ENCODE assay signal across 8 cellular contexts in the genomic region with DNA sequence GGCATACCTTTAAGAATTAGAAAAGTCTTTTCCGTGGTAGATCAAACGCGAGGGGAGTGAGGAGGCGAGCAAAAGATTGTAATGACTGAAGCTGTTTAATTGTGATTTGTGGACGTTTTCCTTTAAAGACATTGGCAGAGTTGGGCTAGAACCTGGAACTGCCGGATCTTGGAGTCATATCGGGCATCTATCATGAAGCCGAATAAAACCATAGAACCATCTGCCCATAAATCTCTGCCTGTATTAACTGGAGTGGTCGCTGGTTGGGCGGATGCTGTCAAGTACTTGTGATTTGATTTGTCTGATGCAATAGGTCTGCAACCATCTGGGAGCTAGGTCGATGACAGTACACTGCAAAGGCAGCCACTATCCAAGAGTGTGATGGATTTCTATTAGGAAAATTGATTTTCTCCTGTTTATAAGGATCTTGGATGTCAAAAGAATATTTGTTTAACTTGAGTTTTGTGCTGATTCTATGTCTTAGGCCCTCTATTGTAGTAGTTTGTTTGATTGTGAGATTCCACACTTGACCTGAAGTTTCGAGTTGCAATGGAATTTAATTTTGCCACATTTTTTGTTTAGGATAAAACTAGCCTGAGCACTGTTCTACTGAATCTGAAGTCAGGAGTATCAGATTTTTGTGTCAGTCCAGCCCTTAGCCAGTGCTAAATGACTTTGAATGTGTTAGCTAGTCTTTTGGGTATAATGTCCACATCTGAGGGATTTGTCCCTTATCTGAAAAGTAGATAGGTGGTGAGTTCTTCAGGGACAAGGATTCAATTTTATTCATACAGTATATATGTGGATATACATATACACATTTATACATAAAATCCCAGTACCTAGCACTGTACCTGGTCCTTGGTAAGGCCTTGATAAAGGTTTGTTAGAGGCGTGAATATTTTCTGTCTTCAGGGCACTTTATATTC. TPM values are rescaled to one million over a fixed set of nuclear protein-coding genes. Genes with fewer than 3 reads are reported as not detected.
DNase-seq lines count a peak whose midpoint lies in the region; ATAC-seq and TF ChIP-seq lines count a peak whose summit lies in the region.

No MANE protein-coding gene starts in this region.

- H3K4ac ChIP-seq in H9 (ENCODE audit: low read depth, low read length): no peak overlapping the region

- H3K27ac Mint-ChIP-seq in H9: peak overlapping the region; percentile 90 to 97 (median 90); a peak in 5 of 7 replicates
- H3K27ac Mint-ChIP-seq in activated CD4-positive, alpha-beta memory T cell treated with anti-CD3 and anti-CD28 coated beads, Interleukin-2, amount 10 ng/mL, durations not matched to agents 7 days and 5 days: peak overlapping the region; percentile 87

- CTCF ChIA-PET in BJ (lab: Yijun Ruan, JAX): interaction anchor here (1.0 to 7.1 kb wide), 4 partner anchors 15 to 183 kb away, joined by 3 to 48 read pairs (median 4); a partner anchor contains a TSS
- CTCF ChIA-PET in activated CD4-positive, alpha-beta memory T cell treated with anti-CD3 and anti-CD28 coated beads, Interleukin-2, amount 10 ng/mL, durations not matched to agents 7 days and 5 days (lab: Charles Lee): interaction anchor here (0.8 to 2.1 kb wide), 10 partner anchors 14 to 425 kb away, joined by 3 to 8 read pairs (median 4); a partner anchor contains a TSS

- no peak overlapping the region for H2BK120ac ChIP-seq in H9 (ENCODE audit: low read depth, low read length, poor library complexity, severe bottlenecking)

- peaks cover 8% of the 10 kb centered on the region for H3K23me2 ChIP-seq in H9 (ENCODE audit: insufficient read length, low read depth, low read length, poor library complexity, severe bottlenecking)

- H3T11ph ChIP-seq in H9 (ENCODE audit: low read length): no peak overlapping the region

- no peaks in the 10 kb centered on the region for H4K20me1 ChIP-seq in H9 (ENCODE audit: control insufficient read depth, insufficient read depth, insufficient read length)

- H3K27ac ChIP-seq in H9 (ENCODE audit: insufficient read length, low read depth, low read length) (no peak overlapping the region), muscle layer of colon (ENCODE audit: low read depth, low read length) (peak overlapping the region; percentile 85), thoracic aorta (peak overlapping the region; percentile 90 to 93)

- no peak overlapping the region for H3K18ac ChIP-seq in H9 (ENCODE audit: insufficient read length, low read depth, low read length)

- no peak for ATAC-seq in thoracic aorta (ENCODE audit: insufficient number of reproducible peaks, low FRiP score, low read depth)
- no peak for ATAC-seq in HG02840 (IDR thresholded peaks at IDR 0.05; ENCODE audit: low FRiP score, unreplicated experiment)

- DNase-seq in BJ (ENCODE audit: low read depth) (peak; percentile 74), H9 (no peak), NCI-H345 treated with DMSO at 0.1 percent for 48 hours (lab: John Stamatoyannopoulos, UW; ENCODE audit: unreplicated experiment) (peak; percentile 39), epithelial cell of esophagus (ENCODE audit: low read depth) (peak; percentile 88), thoracic aorta (ENCODE audit: low spot score) (no peak)
- DNase-seq in activated CD4-positive, alpha-beta memory T cell treated with anti-CD3 and anti-CD28 coated beads, Interleukin-2, amount 10 ng/mL, durations not matched to agents 7 days and 5 days: peak; percentile 63

- H3K4me1 ChIP-seq in H9 (ENCODE audit: insufficient read depth, low read length) (peaks cover 2% of the 10 kb centered on the region; the same call in 1 of the 2 replicates), muscle layer of colon (ENCODE audit: insufficient read depth, low read length) (peaks cover 24% of the 10 kb centered on the region), thoracic aorta (ENCODE audit: control insufficient read depth in 1 of 2, low read depth in 2 of 2) (peaks cover 18 to 38% of the 10 kb centered on the region in 2 donors)

- no peak overlapping the region for H4K8ac ChIP-seq in H9 (replicated peaks; ENCODE audit: insufficient read length, low read depth, low read length)

- H2BK5ac ChIP-seq in H9 (ENCODE audit: insufficient read length, low read length): no peak overlapping the region

- H4K5ac ChIP-seq in H9 (ENCODE audit: insufficient read length, low read depth, low read length): no peak overlapping the region

- no peak overlapping the region for H3K23ac ChIP-seq in H9 (ENCODE audit: insufficient read length, low read depth, low read length)

- H2BK15ac ChIP-seq in H9 (ENCODE audit: low read depth, low read length): no peak overlapping the region

- no peak overlapping the region for H3K14ac ChIP-seq in H9 (ENCODE audit: insufficient read depth, low read length)

- H2AFZ ChIP-seq in H9 (ENCODE audit: low read length): no peak overlapping the region

- peak overlapping the region; percentile 99 for H3K4me2 ChIP-seq in H9 (ENCODE audit: insufficient read depth, insufficient read length, low read length)

- peaks cover 12 to 35% (median 25%) of the 10 kb centered on the region in 3 experiments for H3K36me3 Mint-ChIP-seq in H9 (ENCODE audit: insufficient read depth in 1 of 3, low read depth in 3 of 3)
- peaks cover 47% of the 10 kb centered on the region for H3K36me3 Mint-ChIP-seq in activated CD4-positive, alpha-beta memory T cell treated with anti-CD3 and anti-CD28 coated beads, Interleukin-2, amount 10 ng/mL, durations not matched to agents 7 days and 5 days (ENCODE audit: low read depth)

- POLR2A ChIA-PET in BJ (lab: Charles Lee): interaction anchor here (1.2 kb wide), 1 partner anchor 17 kb away, joined by 3 read pairs; no protein-coding TSS in a partner anchor
- POLR2A ChIA-PET in activated CD4-positive, alpha-beta memory T cell treated with anti-CD3 and anti-CD28 coated beads, Interleukin-2, amount 10 ng/mL, durations not matched to agents 7 days and 5 days (lab: Charles Lee): interaction anchor here (0.8 to 4.2 kb wide), 19 partner anchors 9 to 334 kb away, joined by 3 to 28 read pairs (median 5); a partner anchor contains a TSS

- H3K4me1 Mint-ChIP-seq in H9: peaks cover 21 to 22% of the 10 kb centered on the region in 2 experiments
- H3K4me1 Mint-ChIP-seq in activated CD4-positive, alpha-beta memory T cell treated with anti-CD3 and anti-CD28 coated beads, Interleukin-2, amount 10 ng/mL, durations not matched to agents 7 days and 5 days: peaks cover 36% of the 10 kb centered on the region

- H3K4me3 ChIP-seq in BJ (ENCODE audit: low read depth, low read length) (peak overlapping the region; percentile 66), epithelial cell of esophagus (ENCODE audit: low read length) (peak overlapping the region; percentile 87), muscle layer of colon (ENCODE audit: low read depth in 1 of 2, low read length in 2 of 2) (peak overlapping the region; percentile 97 to 100), thoracic aorta (peak overlapping the region; percentile 99)

- H3K27me3 ChIP-seq in BJ (ENCODE audit: control insufficient read depth, insufficient read depth, low read length) (no peaks in the 10 kb centered on the region), H9 (ENCODE audit: insufficient read depth, low read length) (no peaks in the 10 kb centered on the region), muscle layer of colon (ENCODE audit: control insufficient read depth in 1 of 2, insufficient read depth in 2 of 2, low read length in 2 of 2) (no peaks in the 10 kb centered on the region), thoracic aorta (replicated peaks; ENCODE audit: insufficient read depth) (no peaks in the 10 kb centered on the region)

- H3K9me3 ChIP-seq in H9 (ENCODE audit: control insufficient read depth, low read depth, low read length): no peaks in the 10 kb centered on the region
- H3K9me3 ChIP-seq in muscle layer of colon (ENCODE audit: low read length): no peaks in the 10 kb centered on the region
- no peaks in the 10 kb centered on the region for H3K9me3 ChIP-seq in thoracic aorta

- no peak overlapping the region for H3K56ac ChIP-seq in H9 (ENCODE audit: insufficient read length, low read depth, low read length)

- peak overlapping the region; percentile 63 for H4K91ac ChIP-seq in H9 (ENCODE audit: insufficient read length, low read depth, low read length)

- no peak overlapping the region for H2AK5ac ChIP-seq in H9 (ENCODE audit: insufficient read length, low read length)

- no CpG with 5 or more reads among the region's 13 CpGs for WGBS in H9 (ENCODE audit: extremely low coverage, insufficient read length, low lambda C conversion rate)

- H3K9ac ChIP-seq in H9 (ENCODE audit: extremely low read depth, insufficient read length, low read length): peak overlapping the region; percentile 82
- peak overlapping the region; percentile 99 for H3K9ac ChIP-seq in muscle layer of colon (ENCODE audit: low read length)

- no peak for TF ChIP-seq CTCF in BJ (IDR thresholded peaks at IDR 0.05; ENCODE audit: insufficient read depth, low read depth, low read length)
- no peak for TF ChIP-seq CTCF in H9 (conservative IDR thresholded peaks at IDR 0.05)
- TF ChIP-seq CTCF in epithelial cell of esophagus (IDR thresholded peaks at IDR 0.05; ENCODE audit: insufficient read depth, low read depth, low read length, missing control alignments): no peak
- TF ChIP-seq CTCF in thoracic aorta (IDR thresholded peaks at IDR 0.05): no peak

- no peaks in the 10 kb centered on the region for H3K27me3 Mint-ChIP-seq in H9 (ENCODE audit: low read depth)
- peaks cover 2% of the 10 kb centered on the region for H3K27me3 Mint-ChIP-seq in activated CD4-positive, alpha-beta memory T cell treated with anti-CD3 and anti-CD28 coated beads, Interleukin-2, amount 10 ng/mL, durations not matched to agents 7 days and 5 days

- H2BK20ac ChIP-seq in H9 (ENCODE audit: low read depth, low read length, poor library complexity, severe bottlenecking): no peak overlapping the region

- peaks cover 25% of the 10 kb centered on the region; the same call in 1 of the 2 replicates for H3K79me2 ChIP-seq in H9 (ENCODE audit: insufficient read depth, low read length)

- H3K36me3 ChIP-seq in BJ (ENCODE audit: control insufficient read depth, insufficient read depth, low read length) (peaks cover 2% of the 10 kb centered on the region), muscle layer of colon (ENCODE audit: insufficient read depth, low read length) (no peaks in the 10 kb centered on the region), thoracic aorta (no peaks in the 10 kb centered on the region)

- H3K9me3 Mint-ChIP-seq in H9: 0 out of 5 replicates have a peak, but pooled peaks cover 0 to 3% of the 10 kb centered on the region in 2 experiments
- H3K9me3 Mint-ChIP-seq in activated CD4-positive, alpha-beta memory T cell treated with anti-CD3 and anti-CD28 coated beads, Interleukin-2, amount 10 ng/mL, durations not matched to agents 7 days and 5 days: peaks cover 3% of the 10 kb centered on the region

- peak overlapping the region; percentile 95 to 97 for H3K4me3 Mint-ChIP-seq in H9
- peak overlapping the region; percentile 98 for H3K4me3 Mint-ChIP-seq in activated CD4-positive, alpha-beta memory T cell treated with anti-CD3 and anti-CD28 coated beads, Interleukin-2, amount 10 ng/mL, durations not matched to agents 7 days and 5 days

- H3K79me1 ChIP-seq in H9 (ENCODE audit: insufficient read depth, low read depth, low read length, poor library complexity, severe bottlenecking): peaks cover 3% of the 10 kb centered on the region

- H2BK12ac ChIP-seq in H9 (ENCODE audit: insufficient read length, low read depth, low read length): no peak overlapping the region

RNA-seq across cellular contexts. Expression of a gene that starts 1.2 kb away (rescaled TPM):
- polyA plus RNA-seq in BJ (2011; rRNA removed): 411 and 428 TPM in 2 replicates
- polyA minus RNA-seq in BJ (2011; rRNA and poly(A)+ RNA removed): 167 and 215 TPM in 2 replicates
- total RNA-seq in H9 (2021) (139 and 144 TPM in 2 replicates), thoracic aorta (100 to 1,000 TPM; 122 to 137 TPM)
- 100 to 1,000 TPM; 193 to 195 TPM for total RNA-seq in activated CD4-positive, alpha-beta memory T cell treated with anti-CD3 and anti-CD28 coated beads, Interleukin-2, amount 10 ng/mL, durations not matched to agents 7 days and 5 days

RNA-seq across cellular contexts. Expression of a gene that starts 34.4 kb away (rescaled TPM):
- 0.82 and 0.98 TPM in 2 replicates for polyA plus RNA-seq in BJ (2011; rRNA removed)
- 3.2 and 3.7 TPM in 2 replicates for polyA minus RNA-seq in BJ (2011; rRNA and poly(A)+ RNA removed)
- total RNA-seq in H9 (2021) (26.7 and 29.2 TPM in 2 replicates), thoracic aorta (10 to 100 TPM in 1 of 2 donors, 1 to 10 TPM in 1; 4.0 to 10.0 TPM)
- total RNA-seq in activated CD4-positive, alpha-beta memory T cell treated with anti-CD3 and anti-CD28 coated beads, Interleukin-2, amount 10 ng/mL, durations not matched to agents 7 days and 5 days: 1 to 10 TPM; 2.0 to 2.2 TPM

Comparison
In these comparisons a context has a peak if more than half of its experiments do, and no peak if none do; other contexts are left out.
1. DNase-seq: peak in BJ (single experiment), NCI-H345 treated with DMSO at 0.1 percent for 48 hours (single experiment), activated CD4-positive, alpha-beta memory T cell treated with anti-CD3 and anti-CD28 coated beads, Interleukin-2, amount 10 ng/mL, durations not matched to agents 7 days and 5 days (single experiment) and epithelial cell of esophagus (single experiment); none in H9 (single experiment) and thoracic aorta (single experiment).
2. Peak in every context shown above with its lines, with median percentiles within 50 percentile points of each other: H3K4me3 ChIP-seq.